ENCODE assay signal across 22 cellular contexts in the genomic region with DNA sequence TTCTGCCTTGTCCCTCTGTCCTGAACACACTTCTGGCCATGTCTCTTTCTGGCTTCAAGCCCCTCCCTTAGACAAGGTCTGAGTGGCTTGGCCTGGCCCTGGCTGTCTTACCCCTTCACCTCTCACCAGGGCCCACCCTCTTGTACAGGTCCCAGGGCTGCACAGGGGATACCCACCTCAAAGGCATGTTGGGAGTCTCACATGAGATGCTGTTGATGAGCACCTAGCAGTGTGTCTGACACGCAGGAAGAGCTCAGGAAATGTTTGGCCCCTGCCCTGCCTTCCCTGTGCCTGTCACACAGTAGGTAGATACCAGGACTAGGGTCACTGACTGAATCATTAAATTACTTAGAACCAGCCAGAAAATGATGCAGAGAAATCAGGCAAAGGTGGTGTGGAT. TPM values are rescaled to one million over a fixed set of nuclear protein-coding genes. Genes with fewer than 3 reads are reported as not detected.
DNase-seq lines count a peak whose midpoint lies in the region; ATAC-seq and TF ChIP-seq lines count a peak whose summit lies in the region.
"Had no signal": no experiment of that assay in that cellular context is flagged by ENCODE, and none has a peak within 500 bp of the region (broad histone marks: within the 10 kb centered on the region; RNA-seq: fewer than 3 reads in every experiment).

No MANE protein-coding gene starts in this region.

- H3K27me3 ChIP-seq in neural progenitor cell = no peaks in the 10 kb centered on the region

- no peaks in the 10 kb centered on the region for H3K9me3 ChIP-seq in neural progenitor cell (ENCODE audit: low read depth)
- H3K9me3 ChIP-seq: prostate gland had no signal

- no peaks in the 10 kb centered on the region for H3K9me3 Mint-ChIP-seq in activated CD4-positive, alpha-beta T cell treated with anti-CD3 and anti-CD28 coated beads for 36 hours (ENCODE audit: low read depth)
- H3K9me3 Mint-ChIP-seq in neural progenitor cell = no peaks in the 10 kb centered on the region
- H3K9me3 Mint-ChIP-seq: naive B cell had no signal

- H3K4me3 Mint-ChIP-seq in activated CD4-positive, alpha-beta T cell treated with anti-CD3 and anti-CD28 coated beads for 36 hours = no peak overlapping the region
- no peak overlapping the region for H3K4me3 Mint-ChIP-seq in neural progenitor cell
- H3K4me3 Mint-ChIP-seq: naive B cell had no signal

- no peak overlapping the region for H3K9ac ChIP-seq in neural progenitor cell

- no peak overlapping the region for H3K4me3 ChIP-seq in coronary artery
- no peak overlapping the region for H3K4me3 ChIP-seq in neural progenitor cell
- H3K4me3 ChIP-seq: prostate gland had no signal

- POLR2A ChIA-PET in activated CD4-positive, alpha-beta T cell treated with anti-CD3 and anti-CD28 coated beads for 36 hours (lab: Charles Lee) = no interaction called here
- POLR2A ChIA-PET in RWPE1 (lab: Yijun Ruan, JAX; ENCODE audit: low non-redundant PET) = no interaction called here

- no peak overlapping the region for H2AFZ ChIP-seq in neural progenitor cell (replicated peaks)

- H3K27ac Mint-ChIP-seq in activated CD4-positive, alpha-beta T cell treated with anti-CD3 and anti-CD28 coated beads for 36 hours = peak overlapping the region; percentile 22
- H3K27ac Mint-ChIP-seq in neural progenitor cell = peak overlapping the region; percentile 13

- no peak for DNase-seq in activated CD4-positive, alpha-beta T cell treated with anti-CD3 and anti-CD28 coated beads for 36 hours
- no peak for DNase-seq in activated CD4-positive, alpha-beta T cell treated with anti-CD3 and anti-CD28 coated beads for 1 hour
- DNase-seq in RWPE1 (ENCODE audit: low spot score) (no peak), coronary artery (ENCODE audit: low spot score) (peak; percentile 16), neural progenitor cell (ENCODE audit: low spot score) (no peak), NCI-H187 (lab: John Stamatoyannopoulos, UW) (no peak)
- DNase-seq: 8988T; activated CD8-positive, alpha-beta memory T cell treated with anti-CD3 and anti-CD28 coated beads for 24 hours; activated gamma-delta T cell; head of caudate nucleus; naive B cell; SHP77 treated with DMSO at 0.1 percent for 48 hours; stimulated activated CD4-positive, alpha-beta T cell treated with anti-CD3 and anti-CD28 coated beads, Interleukin-2, amount 100 ng/mL, for 48 hours had no signal

- no peaks in the 10 kb centered on the region for H3K27me3 Mint-ChIP-seq in activated CD4-positive, alpha-beta T cell treated with anti-CD3 and anti-CD28 coated beads for 36 hours
- H3K27me3 Mint-ChIP-seq in neural progenitor cell (ENCODE audit: insufficient read depth, low read depth) = peaks cover 4% of the 10 kb centered on the region
- H3K27me3 Mint-ChIP-seq: naive B cell had no signal

- CTCF ChIA-PET in activated CD4-positive, alpha-beta T cell treated with anti-CD3 and anti-CD28 coated beads for 36 hours (lab: Charles Lee) = interaction anchor here (1.0 to 1.3 kb wide), 2 partner anchors 12 to 143 kb away, joined by 3 to 4 read pairs; no protein-coding TSS in a partner anchor
- CTCF ChIA-PET in RWPE1 (lab: Yijun Ruan, JAX) = interaction anchor here (0.5 kb wide), 1 partner anchor 115 kb away, joined by 3 read pairs; no protein-coding TSS in a partner anchor

- peaks cover 79% of the 10 kb centered on the region for H4K20me1 ChIP-seq in neural progenitor cell (ENCODE audit: low read depth)

- no peaks in the 10 kb centered on the region for H3F3A ChIP-seq in neural progenitor cell (ENCODE audit: low read depth)

- peaks cover 49% of the 10 kb centered on the region for H3K79me2 ChIP-seq in neural progenitor cell (ENCODE audit: low read depth)

- H3K27ac ChIP-seq in RWPE1 (peak overlapping the region; percentile 7; the same call in 1 of the 2 replicates), coronary artery (peak overlapping the region; percentile 1 to 59), neural progenitor cell (no peak overlapping the region)
- H3K27ac ChIP-seq: prostate gland had no signal

- H3K4me1 ChIP-seq in neural progenitor cell = no peaks in the 10 kb centered on the region
- H3K4me1 ChIP-seq: prostate gland had no signal

- intact Hi-C loops in activated CD4-positive, alpha-beta T cell treated with anti-CD3 and anti-CD28 coated beads for 36 hours (cut with DNase I, micrococcal nuclease) = no loop called here

- ATAC-seq in activated CD4-positive, alpha-beta T cell treated with anti-CD3 and anti-CD28 coated beads for 36 hours = peak; percentile 26
- ATAC-seq in GM18873 (IDR thresholded peaks at IDR 0.05; ENCODE audit: low FRiP score, unreplicated experiment) (no peak), HG02610 (IDR thresholded peaks at IDR 0.05; ENCODE audit: unreplicated experiment) (no peak)

- H3K4me1 Mint-ChIP-seq in activated CD4-positive, alpha-beta T cell treated with anti-CD3 and anti-CD28 coated beads for 36 hours = peaks cover 22% of the 10 kb centered on the region
- peaks cover 31% of the 10 kb centered on the region for H3K4me1 Mint-ChIP-seq in neural progenitor cell

- no peak for TF ChIP-seq CTCF in RWPE1 (conservative IDR thresholded peaks at IDR 0.05; ENCODE audit: low read depth)
- TF ChIP-seq CTCF in coronary artery (IDR thresholded peaks at IDR 0.05) = no peak
- no peak for TF ChIP-seq CTCF in neural progenitor cell (IDR thresholded peaks at IDR 0.05)

- no peaks in the 10 kb centered on the region for H3K36me3 ChIP-seq in neural progenitor cell
- H3K36me3 ChIP-seq: prostate gland had no signal

- H3K4me2 ChIP-seq in neural progenitor cell = no peak overlapping the region

- peaks cover 4% of the 10 kb centered on the region for H3K36me3 Mint-ChIP-seq in activated CD4-positive, alpha-beta T cell treated with anti-CD3 and anti-CD28 coated beads for 36 hours (ENCODE audit: low read depth)
- peaks cover 18% of the 10 kb centered on the region for H3K36me3 Mint-ChIP-seq in neural progenitor cell

RNA-seq across cellular contexts. Expression of a gene that starts 16.6 kb away (rescaled TPM):
- total RNA-seq in activated CD4-positive, alpha-beta T cell treated with anti-CD3 and anti-CD28 coated beads for 36 hours = 10 to 100 TPM; 10.2 to 11.7 TPM
- total RNA-seq in neural progenitor cell (ENCODE audit: low replicate concordance) = 10.9 and 27.9 TPM in 2 replicates

RNA-seq across cellular contexts. Expression of a gene that starts 48.0 kb away (rescaled TPM):
- total RNA-seq in activated CD4-positive, alpha-beta T cell treated with anti-CD3 and anti-CD28 coated beads for 36 hours = not detected
- not detected in 2 replicates for total RNA-seq in neural progenitor cell (ENCODE audit: low replicate concordance)
- total RNA-seq: H1, lung microvascular endothelial cell, MCF 10A, OCI-LY7, skeletal muscle tissue, ureter had no signal
